ENCODE assay signal across 11 cellular contexts in genomic region chr11:101553891-101554292, GRCh38. TPM values are rescaled to one million over a fixed set of nuclear protein-coding genes. Genes with fewer than 3 reads are reported as not detected.
DNase-seq lines count a peak whose midpoint lies in the region; ATAC-seq and TF ChIP-seq lines count a peak whose summit lies in the region.
"Had no signal": no experiment of that assay in that cellular context is flagged by ENCODE, and none has a peak within 500 bp of the region (broad histone marks: within the 10 kb centered on the region; RNA-seq: fewer than 3 reads in every experiment).

No MANE protein-coding gene starts in this region.

- 36 to 42% methylated on average over 3 of the region's 3 CpGs for WGBS in heart right ventricle, 2 donors
- 63% methylated on average over 3 of the region's 3 CpGs for WGBS in suprapubic skin

- DNase-seq in foreskin fibroblast: peak; percentile 6 to 15
- DNase-seq in heart right ventricle: no peak
- DNase-seq in uterus: no peak
- DNase-seq in suprapubic skin (ENCODE audit: low spot score in 2 of 2): no peak
- DNase-seq: stimulated activated naive CD8-positive, alpha-beta T cell treated with anti-CD3 and anti-CD28 coated beads, Interleukin-15, amount 100 ng/mL, for 72 hours had no signal

- H3K4me3 ChIP-seq in foreskin fibroblast (ENCODE audit: low read depth in 1 of 2, low read length in 2 of 2) (no peak overlapping the region), heart right ventricle (no peak overlapping the region), uterus (no peak overlapping the region), suprapubic skin (no peak overlapping the region)

- H3K4me1 ChIP-seq in heart right ventricle (peaks cover 0 to 6% (median 0%) of the 10 kb centered on the region in 9 donors), uterus (no peaks in the 10 kb centered on the region), suprapubic skin (peaks cover 5% of the 10 kb centered on the region)

- no peak for TF ChIP-seq POLR2A in uterus (IDR thresholded peaks at IDR 0.05)
- TF ChIP-seq POLR2A in suprapubic skin (IDR thresholded peaks at IDR 0.05): no peak

- intact Hi-C loops in heart right ventricle (cut with DNase I): no loop called here
- intact Hi-C loops in uterus (cut with DNase I; ENCODE audit: low total_unique reads): no loop called here

- H3K9me3 Mint-ChIP-seq in activated T-helper 17 cell treated with anti-CD3 and anti-CD28 coated beads, Interleukin-2, amount 50 U/mL, for 72 hours: peaks cover 8% of the 10 kb centered on the region
- H3K9me3 Mint-ChIP-seq: stimulated activated naive CD8-positive, alpha-beta T cell treated with anti-CD3 and anti-CD28 coated beads, Interleukin-15, amount 100 ng/mL, for 72 hours had no signal

- H3K9me3 ChIP-seq in heart right ventricle: no peaks in the 10 kb centered on the region
- H3K9me3 ChIP-seq in uterus: no peaks in the 10 kb centered on the region
- H3K9me3 ChIP-seq in suprapubic skin: no peaks in the 10 kb centered on the region

- no peaks in the 10 kb centered on the region for H3K27me3 ChIP-seq in heart right ventricle
- H3K27me3 ChIP-seq in uterus: no peaks in the 10 kb centered on the region
- no peaks in the 10 kb centered on the region for H3K27me3 ChIP-seq in suprapubic skin

- ATAC-seq in GM18861 (IDR thresholded peaks at IDR 0.05; ENCODE audit: unreplicated experiment) (peak; percentile 98), GM21786 (IDR thresholded peaks at IDR 0.05; ENCODE audit: unreplicated experiment) (peak; percentile 99), HG03439 (IDR thresholded peaks at IDR 0.05; ENCODE audit: unreplicated experiment) (peak; percentile 94), heart right ventricle (no peak)
- ATAC-seq in activated T-helper 17 cell treated with anti-CD3 and anti-CD28 coated beads, Interleukin-2, amount 50 U/mL, for 72 hours (replicated peaks): no peak
- ATAC-seq: stimulated activated naive CD8-positive, alpha-beta T cell treated with anti-CD3 and anti-CD28 coated beads, Interleukin-15, amount 100 ng/mL, for 72 hours had no signal

- H3K27ac ChIP-seq in heart right ventricle (no peak overlapping the region), uterus (no peak overlapping the region), suprapubic skin (no peak overlapping the region)

- H3K4me1 Mint-ChIP-seq in activated T-helper 17 cell treated with anti-CD3 and anti-CD28 coated beads, Interleukin-2, amount 50 U/mL, for 72 hours: no peaks in the 10 kb centered on the region
- H3K4me1 Mint-ChIP-seq: stimulated activated naive CD8-positive, alpha-beta T cell treated with anti-CD3 and anti-CD28 coated beads, Interleukin-15, amount 100 ng/mL, for 72 hours had no signal

- H3K4me3 Mint-ChIP-seq in activated T-helper 17 cell treated with anti-CD3 and anti-CD28 coated beads, Interleukin-2, amount 50 U/mL, for 72 hours: no peak overlapping the region
- H3K4me3 Mint-ChIP-seq: stimulated activated naive CD8-positive, alpha-beta T cell treated with anti-CD3 and anti-CD28 coated beads, Interleukin-15, amount 100 ng/mL, for 72 hours had no signal

- no peaks in the 10 kb centered on the region for H3K36me3 Mint-ChIP-seq in activated T-helper 17 cell treated with anti-CD3 and anti-CD28 coated beads, Interleukin-2, amount 50 U/mL, for 72 hours (ENCODE audit: low read depth)

- H3K27ac Mint-ChIP-seq in activated T-helper 17 cell treated with anti-CD3 and anti-CD28 coated beads, Interleukin-2, amount 50 U/mL, for 72 hours: no peak overlapping the region
- H3K27ac Mint-ChIP-seq: stimulated activated naive CD8-positive, alpha-beta T cell treated with anti-CD3 and anti-CD28 coated beads, Interleukin-15, amount 100 ng/mL, for 72 hours had no signal

- TF ChIP-seq CTCF in foreskin fibroblast (IDR thresholded peaks at IDR 0.05; ENCODE audit: low read depth, low read length) (no peak), heart right ventricle (IDR thresholded peaks at IDR 0.05) (no peak), uterus (IDR thresholded peaks at IDR 0.05) (no peak), suprapubic skin (IDR thresholded peaks at IDR 0.05) (no peak)

- no peaks in the 10 kb centered on the region for H3K36me3 ChIP-seq in heart right ventricle
- H3K36me3 ChIP-seq in uterus: no peaks in the 10 kb centered on the region
- H3K36me3 ChIP-seq in suprapubic skin: no peaks in the 10 kb centered on the region

- H3K27me3 Mint-ChIP-seq in activated T-helper 17 cell treated with anti-CD3 and anti-CD28 coated beads, Interleukin-2, amount 50 U/mL, for 72 hours: no peaks in the 10 kb centered on the region
- H3K27me3 Mint-ChIP-seq: stimulated activated naive CD8-positive, alpha-beta T cell treated with anti-CD3 and anti-CD28 coated beads, Interleukin-15, amount 100 ng/mL, for 72 hours had no signal

- no peak for TF ChIP-seq EP300 in suprapubic skin (IDR thresholded peaks at IDR 0.05)

RNA-seq across cellular contexts. Expression of gene TRPC6, which starts 29.9 kb away (rescaled TPM):
- total RNA-seq in heart right ventricle (1 to 10 TPM in 2 of 10 donors, under 1 TPM in 8; 0.14 to 1.4 (median 0.51) TPM), uterus (10 to 100 TPM in 1 of 4 donors, 1 to 10 TPM in 2, under 1 TPM in 1; 0.29 to 27.5 (median 3.9) TPM), suprapubic skin (10 to 100 TPM in 1 of 4 donors, 1 to 10 TPM in 3; 2.0 to 28.3 (median 6.4) TPM)
- under 1 TPM; 0.37 to 0.43 TPM for polyA plus RNA-seq in heart right ventricle
- not detected for total RNA-seq in activated T-helper 17 cell treated with anti-CD3 and anti-CD28 coated beads, Interleukin-2, amount 50 U/mL, for 72 hours
- total RNA-seq: renal cortical epithelial cell; T-helper 2 cell treated with Interferon-gamma antibody and Interleukin-4, amounts not matched to agents 100 ng/mL and 5 ng/mL, for 36 hours had no signal

Comparison
In these comparisons a context has a peak if more than half of its experiments do, and no peak if none do; other contexts are left out.
1. ATAC-seq: peak in GM18861 (single experiment), GM21786 (single experiment) and HG03439 (single experiment); none in heart right ventricle (0 of 8) and activated T-helper 17 cell treated with anti-CD3 and anti-CD28 coated beads, Interleukin-2, amount 50 U/mL, for 72 hours (single experiment).
2. DNase-seq: peak in foreskin fibroblast (2 of 2); none in heart right ventricle (0 of 2), uterus (0 of 2) and suprapubic skin (0 of 2).